13 cellular contexts compared by ENCODE assay signal in genomic region chr15:71294636-71295241, GRCh38.
A peak's percentile ranks its signal among the peaks of the same experiment; 100 is the strongest.
DNase-seq lines count a peak whose midpoint lies in the region; ATAC-seq, FAIRE-seq and TF ChIP-seq lines count a peak whose summit lies in the region.
"Had no signal": no experiment of that assay in that cellular context is flagged by ENCODE, and none has a peak within 500 bp of the region (broad histone marks: within the 10 kb centered on the region; RNA-seq: fewer than 3 reads in every experiment).

No MANE protein-coding gene starts in this region.

- H3K4me1 ChIP-seq in BLaER1, result peaks cover 15% of the 10 kb centered on the region
- peaks cover 82% of the 10 kb centered on the region for H3K4me1 ChIP-seq in PC-3 (ENCODE audit: insufficient read depth, low read length)
- peaks cover 37% of the 10 kb centered on the region for H3K4me1 ChIP-seq in endothelial cell of umbilical vein (ENCODE audit: control insufficient read depth, extremely low read depth, insufficient read depth, low read length)
- H3K4me1 ChIP-seq in neural progenitor cell, result no peaks in the 10 kb centered on the region

- H3K4me3 ChIP-seq in BLaER1, result no peak overlapping the region
- 0 out of 2 replicates have a peak overlapping the region, but pooled peaks have one; percentile 5 for H3K4me3 ChIP-seq in PC-3 (ENCODE audit: low read length)
- H3K4me3 ChIP-seq in endothelial cell of umbilical vein (replicated peaks in 1 of 3; ENCODE audit: insufficient read depth in 1 of 3, low read depth in 1 of 3, low read length in 3 of 3), result no peak overlapping the region
- no peak overlapping the region for H3K4me3 ChIP-seq in neural progenitor cell

- H3K4me1 Mint-ChIP-seq in osteocyte (ENCODE audit: unreplicated experiment) (peaks cover 57% of the 10 kb centered on the region), neural progenitor cell (peaks cover 10% of the 10 kb centered on the region)

- no peaks in the 10 kb centered on the region for H3K9me1 ChIP-seq in endothelial cell of umbilical vein (replicated peaks; ENCODE audit: control insufficient read depth, extremely low read depth, insufficient read depth, low read length)

- dilution Hi-C loops in endothelial cell of umbilical vein (cut with MboI; ENCODE audit: extremely low pct_ligation_motif_present, low sequenced_read_pairs), result no loop called here

- FAIRE-seq in endothelial cell of umbilical vein (lab: Jason Lieb, UNC), result no peak

- H3K4me2 ChIP-seq in BLaER1 (peak overlapping the region; percentile 72), PC-3 (ENCODE audit: low read length) (peak overlapping the region; percentile 57), endothelial cell of umbilical vein (ENCODE audit: insufficient read depth, low read length) (peak overlapping the region; percentile 6), neural progenitor cell (no peak overlapping the region)

- H3K27me3 ChIP-seq in BLaER1, result no peaks in the 10 kb centered on the region
- H3K27me3 ChIP-seq in PC-3 (ENCODE audit: low read length), result no peaks in the 10 kb centered on the region
- H3K27me3 ChIP-seq in endothelial cell of umbilical vein (ENCODE audit: control insufficient read depth in 2 of 2, insufficient read depth in 2 of 2, low read length in 2 of 2), result no peaks in the 10 kb centered on the region
- H3K27me3 ChIP-seq in neural progenitor cell, result no peaks in the 10 kb centered on the region

- H3F3A ChIP-seq in PC-3 (ENCODE audit: low read length, unreplicated experiment) (peaks cover 21% of the 10 kb centered on the region), neural progenitor cell (ENCODE audit: low read depth) (no peaks in the 10 kb centered on the region)

- H2AFZ ChIP-seq in PC-3 (ENCODE audit: low read length) (no peak overlapping the region), endothelial cell of umbilical vein (ENCODE audit: low read depth, low read length) (no peak overlapping the region), neural progenitor cell (replicated peaks) (no peak overlapping the region)

- DNase-seq in PC-3, result peak; percentile 97
- no peak for DNase-seq in endothelial cell of umbilical vein (ENCODE audit: low read depth, low spot score)
- DNase-seq in osteocyte (ENCODE audit: extremely low spot score, unreplicated experiment), result no peak
- no peak for DNase-seq in HEK293T (ENCODE audit: extremely low spot score)
- DNase-seq in HUDEP-2 (lab: John Stamatoyannopoulos, UW; ENCODE audit: unreplicated experiment in 76 of 76), result no peak
- no peak for DNase-seq in neural progenitor cell (ENCODE audit: low spot score)
- DNase-seq: DND-41, glutamatergic neuron, NCI-H1417 treated with DMSO at 0.1 percent for 48 hours had no signal

- H3K79me2 ChIP-seq in PC-3 (ENCODE audit: low read length), result peaks cover 48% of the 10 kb centered on the region
- no peaks in the 10 kb centered on the region for H3K79me2 ChIP-seq in endothelial cell of umbilical vein (ENCODE audit: control insufficient read depth, insufficient read depth, low read length)
- H3K79me2 ChIP-seq in neural progenitor cell (ENCODE audit: low read depth), result no peaks in the 10 kb centered on the region

- intact Hi-C loops in PC-3 (cut with micrococcal nuclease) (loop anchor here (1.0 to 2.0 kb wide), 4 partner anchors 57 to 452 kb away; no protein-coding TSS in a partner anchor), endothelial cell of umbilical vein (cut with micrococcal nuclease) (loop anchor here (1.0 to 10.0 kb wide), 14 partner anchors 15 to 940 kb away; partner anchors contain the start of genes LRRC49, PKM, THAP10 and THSD4)

- H3K27ac Mint-ChIP-seq in osteocyte (ENCODE audit: unreplicated experiment) (peak overlapping the region; percentile 96), neural progenitor cell (no peak overlapping the region)
- H3K27ac Mint-ChIP-seq: progenitor cell of endocrine pancreas; T-helper 1 cell treated with Interleukin-12 subunit alpha and Interleukin-12 subunit beta and Interleukin-4 antibody, amounts not matched to agents 30 μg/mL and 1 μg/mL, for 36 hours had no signal

- no peak overlapping the region for H3K9ac ChIP-seq in BLaER1
- peak overlapping the region; percentile 97 for H3K9ac ChIP-seq in PC-3 (ENCODE audit: low read length)
- H3K9ac ChIP-seq in endothelial cell of umbilical vein (replicated peaks; ENCODE audit: extremely low read depth, insufficient read depth, low read length), result peak overlapping the region; percentile 42
- no peak overlapping the region for H3K9ac ChIP-seq in neural progenitor cell

- H3K36me3 ChIP-seq in BLaER1, result no peaks in the 10 kb centered on the region
- H3K36me3 ChIP-seq in PC-3 (ENCODE audit: low read depth, low read length), result peaks cover 15% of the 10 kb centered on the region; the same call in 1 of the 2 replicates
- H3K36me3 ChIP-seq in endothelial cell of umbilical vein (ENCODE audit: control insufficient read depth in 2 of 2, extremely low read depth in 1 of 2, insufficient read depth in 2 of 2, low read length in 2 of 2), result no peaks in the 10 kb centered on the region
- H3K36me3 ChIP-seq in neural progenitor cell, result no peaks in the 10 kb centered on the region

- H3K27me3 Mint-ChIP-seq in osteocyte (ENCODE audit: unreplicated experiment) (no peaks in the 10 kb centered on the region), neural progenitor cell (ENCODE audit: insufficient read depth, low read depth) (peaks cover 4% of the 10 kb centered on the region)

- ATAC-seq in PC-3, result peak; percentile 51
- ATAC-seq in HG03175 (IDR thresholded peaks at IDR 0.05; ENCODE audit: unreplicated experiment), result no peak

- peaks cover 6% of the 10 kb centered on the region for H3K9me3 Mint-ChIP-seq in osteocyte (ENCODE audit: unreplicated experiment)
- H3K9me3 Mint-ChIP-seq in neural progenitor cell, result no peaks in the 10 kb centered on the region
- H3K9me3 Mint-ChIP-seq: T-helper 1 cell treated with Interleukin-12 subunit alpha and Interleukin-12 subunit beta and Interleukin-4 antibody, amounts not matched to agents 30 μg/mL and 1 μg/mL, for 36 hours had no signal

- TF ChIP-seq CTCF in PC-3 (conservative IDR thresholded peaks at IDR 0.05; ENCODE audit: low read depth, low read length) (no peak), endothelial cell of umbilical vein (IDR thresholded peaks at IDR 0.05; ENCODE audit: extremely low read depth in 1 of 2, insufficient read depth in 1 of 2, low read depth in 1 of 2, low read length in 2 of 2) (no peak), osteocyte (IDR thresholded peaks at IDR 0.05) (no peak), neural progenitor cell (IDR thresholded peaks at IDR 0.05) (no peak)

- H3K36me3 Mint-ChIP-seq in osteocyte (ENCODE audit: unreplicated experiment) (peaks cover 5% of the 10 kb centered on the region), neural progenitor cell (no peaks in the 10 kb centered on the region)

- POLR2A ChIA-PET in PC-3 (lab: Charles Lee; ENCODE audit: unreplicated experiment) (interaction anchor here (0.6 to 1.0 kb wide), 6 partner anchors 128 to 495 kb away, joined by 3 to 13 read pairs (median 4); no protein-coding TSS in a partner anchor), endothelial cell of umbilical vein (lab: Charles Lee) (interaction anchor here (0.7 to 1.5 kb wide), 2 partner anchors 16 to 472 kb away, joined by 3 to 8 read pairs; no protein-coding TSS in a partner anchor), HEK293T (lab: Yijun Ruan, JAX) (no interaction called here)

- H4K20me1 ChIP-seq in BLaER1, result no peaks in the 10 kb centered on the region
- H4K20me1 ChIP-seq in PC-3 (ENCODE audit: low read length), result no peaks in the 10 kb centered on the region
- H4K20me1 ChIP-seq in endothelial cell of umbilical vein (replicated peaks; ENCODE audit: control insufficient read depth, extremely low read depth, insufficient read depth, low read length), result no peaks in the 10 kb centered on the region
- no peaks in the 10 kb centered on the region for H4K20me1 ChIP-seq in neural progenitor cell (ENCODE audit: low read depth)

- H3K9me2 ChIP-seq in PC-3 (replicated peaks; ENCODE audit: low read length), result no peaks in the 10 kb centered on the region

- no peak for TF ChIP-seq POLR2A in endothelial cell of umbilical vein (IDR thresholded peaks at IDR 0.05; ENCODE audit: low read depth, low read length)

- H3K9me3 ChIP-seq in BLaER1 (no peaks in the 10 kb centered on the region), PC-3 (ENCODE audit: low read length) (no peaks in the 10 kb centered on the region), endothelial cell of umbilical vein (replicated peaks; ENCODE audit: control insufficient read depth, insufficient read depth, low read length) (no peaks in the 10 kb centered on the region), neural progenitor cell (ENCODE audit: low read depth) (no peaks in the 10 kb centered on the region)

- BruUV-seq in PC-3 (replicated peaks; lab: Mats Ljungman, UMichigan) (no TSS peak), endothelial cell of umbilical vein (replicated peaks; lab: Mats Ljungman, UMichigan) (no TSS peak)

- CTCF ChIA-PET in PC-3 (lab: Charles Lee) (interaction anchor here (0.7 to 0.9 kb wide), 2 partner anchors 146 to 283 kb away, joined by 3 read pairs; no protein-coding TSS in a partner anchor), endothelial cell of umbilical vein (lab: Charles Lee) (interaction anchor here (0.7 to 2.6 kb wide), 12 partner anchors 10 to 283 kb away, joined by 3 to 12 read pairs (median 4); no protein-coding TSS in a partner anchor), HEK293T (lab: Yijun Ruan, JAX) (interaction anchor here (0.6 kb wide), 1 partner anchor 729 kb away, joined by 3 read pairs; no protein-coding TSS in a partner anchor)

- H3K27ac ChIP-seq in BLaER1, result no peak overlapping the region
- peak overlapping the region; percentile 100 for H3K27ac ChIP-seq in PC-3 (ENCODE audit: low read length)
- H3K27ac ChIP-seq in endothelial cell of umbilical vein (ENCODE audit: insufficient read depth, low read depth, low read length), result peak overlapping the region; percentile 97
- no peak overlapping the region for H3K27ac ChIP-seq in neural progenitor cell

- H3K4me3 Mint-ChIP-seq in osteocyte (ENCODE audit: unreplicated experiment), result peak overlapping the region; percentile 10
- no peak overlapping the region for H3K4me3 Mint-ChIP-seq in neural progenitor cell
- H3K4me3 Mint-ChIP-seq: T-helper 1 cell treated with Interleukin-12 subunit alpha and Interleukin-12 subunit beta and Interleukin-4 antibody, amounts not matched to agents 30 μg/mL and 1 μg/mL, for 36 hours had no signal

TF ChIP-seq in endothelial cell of umbilical vein, 7 proteins besides CTCF, POLR2A, EP300 and RAD21 (continues in another document):
- TF ChIP-seq JUN (IDR thresholded peaks at IDR 0.05; ENCODE audit: borderline replicate concordance, insufficient read depth, insufficient read length, low read depth), result no peak
- TF ChIP-seq POLR2AphosphoS5 (IDR thresholded peaks at IDR 0.05; ENCODE audit: insufficient read depth, low read depth, low read length), result no peak
- TF ChIP-seq EZH2 (IDR thresholded peaks at IDR 0.05; ENCODE audit: borderline replicate concordance, low read depth, low read length, severe bottlenecking), result no peak

TF ChIP-seq in HEK293T, 16 proteins besides CTCF, POLR2A, EP300 and RAD21 (continues in another document):
- TF ChIP-seq SUZ12 (IDR thresholded peaks at IDR 0.05) (no peak), SP1 (IDR thresholded peaks at IDR 0.05) (no peak), LEF1 (IDR thresholded peaks at IDR 0.05; ENCODE audit: borderline replicate concordance) (no peak), FOXM1 (IDR thresholded peaks at IDR 0.05; ENCODE audit: borderline replicate concordance) (no peak), BHLHE40 (IDR thresholded peaks at IDR 0.05; ENCODE audit: borderline replicate concordance) (no peak), ZNF384 (IDR thresholded peaks at IDR 0.05) (no peak)

Comparison
In these comparisons a context has a peak if more than half of its experiments do, and no peak if none do; other contexts are left out.
1. H3K27ac ChIP-seq: peak in PC-3 (single experiment) and endothelial cell of umbilical vein (single experiment); none in BLaER1 (single experiment) and neural progenitor cell (single experiment).
2. H3K9ac ChIP-seq: peak in PC-3 (single experiment) and endothelial cell of umbilical vein (single experiment); none in BLaER1 (single experiment) and neural progenitor cell (single experiment).